In genomic region chr2:64915510-64915900, GRCh38 we compare ENCODE assay signal across 13 cellular contexts.
DNase-seq lines count a peak whose midpoint lies in the region; ATAC-seq and TF ChIP-seq lines count a peak whose summit lies in the region.
"Had no signal": no experiment of that assay in that cellular context is flagged by ENCODE, and none has a peak within 500 bp of the region (broad histone marks: within the 10 kb centered on the region; RNA-seq: fewer than 3 reads in every experiment).

No MANE protein-coding gene starts in this region.

- H3K4me3 Mint-ChIP-seq in glutamatergic neuron (ENCODE audit: unreplicated experiment) = no peak overlapping the region
- H3K4me3 Mint-ChIP-seq: mesothelial cell of epicardium, T-helper 17 cell had no signal

- no peaks in the 10 kb centered on the region for H3K9me3 Mint-ChIP-seq in glutamatergic neuron (ENCODE audit: unreplicated experiment)
- H3K9me3 Mint-ChIP-seq: mesothelial cell of epicardium had no signal

- DNase-seq in fibroblast of the aortic adventitia (ENCODE audit: low read depth) (peak; percentile 12), HuH-7.5 (ENCODE audit: low spot score) (no peak), glutamatergic neuron (no peak), activated gamma-delta T cell (lab: John Stamatoyannopoulos, UW) (no peak)
- DNase-seq: activated CD4-positive, alpha-beta T cell treated with anti-CD3 and anti-CD28 coated beads for 1 hour; EL; NCI-H1048; T-helper 17 cell had no signal

- peaks cover 4% of the 10 kb centered on the region for H3K4me1 Mint-ChIP-seq in glutamatergic neuron (ENCODE audit: low read depth, unreplicated experiment)

- H3K36me3 Mint-ChIP-seq in glutamatergic neuron (ENCODE audit: unreplicated experiment) = no peaks in the 10 kb centered on the region
- H3K36me3 Mint-ChIP-seq: mesothelial cell of epicardium had no signal

- no peak for TF ChIP-seq CTCF in fibroblast of the aortic adventitia (IDR thresholded peaks at IDR 0.05; ENCODE audit: insufficient read depth, low read length)
- no peak for TF ChIP-seq CTCF in glutamatergic neuron (IDR thresholded peaks at IDR 0.05; ENCODE audit: partially characterized antibody, unreplicated experiment)

- H3K4me3 ChIP-seq in fibroblast of the aortic adventitia (ENCODE audit: low read depth, low read length) = no peak overlapping the region

- ATAC-seq in GM18868 (IDR thresholded peaks at IDR 0.05; ENCODE audit: unreplicated experiment) = peak; percentile 5
- ATAC-seq in HG02588 (IDR thresholded peaks at IDR 0.05; ENCODE audit: unreplicated experiment) = peak; percentile 7
- peak; percentile 5 for ATAC-seq in HG03558 (IDR thresholded peaks at IDR 0.05; ENCODE audit: extremely low read depth, unreplicated experiment)
- ATAC-seq in GM19328 (IDR thresholded peaks at IDR 0.05; ENCODE audit: unreplicated experiment) = no peak
- ATAC-seq: T-helper 17 cell had no signal

- no peaks in the 10 kb centered on the region for H3K27me3 Mint-ChIP-seq in glutamatergic neuron (ENCODE audit: unreplicated experiment)
- H3K27me3 Mint-ChIP-seq: T-helper 17 cell had no signal

- no peak overlapping the region for H3K27ac Mint-ChIP-seq in glutamatergic neuron (ENCODE audit: unreplicated experiment)
- H3K27ac Mint-ChIP-seq: mesothelial cell of epicardium, T-helper 17 cell had no signal
